In genomic region chr7:154650275-154650674, GRCh38 we compare ENCODE assay signal across 11 cellular contexts.
"Had no signal": no experiment of that assay in that cellular context is flagged by ENCODE, and none has a peak within 500 bp of the region (broad histone marks: within the 10 kb centered on the region; RNA-seq: fewer than 3 reads in every experiment).

No MANE protein-coding gene starts in this region.

- H3K4me3 Mint-ChIP-seq: GM23338, H9, HFFc6 had no signal

- H3K9me3 Mint-ChIP-seq: GM23338, H9 had no signal

- H3K4me1 Mint-ChIP-seq: GM23338, H9 had no signal

- H3K36me3 ChIP-seq: HAP-1 had no signal

- H3K27ac ChIP-seq: GM23248 had no signal

- H3K27ac Mint-ChIP-seq: GM23338, H9, HFFc6 had no signal

- H3K9ac ChIP-seq: GM23248 had no signal

- ATAC-seq: GM23338, HCT116 had no signal

- H3K4me1 ChIP-seq: HAP-1 had no signal

- H3K4me3 ChIP-seq: GM23248, GM23338, HAP-1 had no signal

- H3K9me3 ChIP-seq: HAP-1 had no signal

- DNase-seq: GM23248, GOT3, H7, H9, HCEC 1CT, HFFc6 had no signal

- FAIRE-seq: H1, H54 had no signal

- H2AFZ ChIP-seq: GM23248, GM23338 had no signal

- H3K4me2 ChIP-seq: GM23338 had no signal
